6 cellular contexts compared by ENCODE assay signal in genomic region chr7:151008511-151009323, GRCh38. TPM values are rescaled to one million over a fixed set of nuclear protein-coding genes. Genes with fewer than 3 reads are reported as not detected.
DNase-seq lines count a peak whose midpoint lies in the region; ATAC-seq and TF ChIP-seq lines count a peak whose summit lies in the region.

No MANE protein-coding gene starts in this region.

- intact Hi-C loops in activated T-helper 2 cell treated with anti-CD3 and anti-CD28 coated beads, Interferon-gamma antibody, Interleukin-2, Interleukin-4, amounts not matched to agents 10 μg/mL and 5 μg/mL and 100 μg/mL, durations not matched to agents 14 hours and 24 hours and 36 hours (cut with micrococcal nuclease) = no loop called here

- H3K27ac Mint-ChIP-seq in activated T-helper 2 cell treated with anti-CD3 and anti-CD28 coated beads, Interferon-gamma antibody, Interleukin-2, Interleukin-4, amounts not matched to agents 10 μg/mL and 5 μg/mL and 100 μg/mL, durations not matched to agents 14 hours and 24 hours and 36 hours = peak overlapping the region; percentile 82
- peak overlapping the region; percentile 84 for H3K27ac Mint-ChIP-seq in stimulated activated naive CD8-positive, alpha-beta T cell treated with anti-CD3 and anti-CD28 coated beads, Interleukin-15, Interleukin-2, amounts not matched to agents 100 ng/mL and 50 ng/mL, for 24 hours

- H3K36me3 Mint-ChIP-seq in activated T-helper 2 cell treated with anti-CD3 and anti-CD28 coated beads, Interferon-gamma antibody, Interleukin-2, Interleukin-4, amounts not matched to agents 10 μg/mL and 5 μg/mL and 100 μg/mL, durations not matched to agents 14 hours and 24 hours and 36 hours (ENCODE audit: low read depth) = peaks cover 6% of the 10 kb centered on the region
- no peaks in the 10 kb centered on the region for H3K36me3 Mint-ChIP-seq in stimulated activated naive CD8-positive, alpha-beta T cell treated with anti-CD3 and anti-CD28 coated beads, Interleukin-15, Interleukin-2, amounts not matched to agents 100 ng/mL and 50 ng/mL, for 24 hours (ENCODE audit: low read depth)

- TF ChIP-seq CTCF in GM12864 (IDR thresholded peaks at IDR 0.05; ENCODE audit: low read depth, low read length, missing control alignments) = peak; percentile 91

- no peaks in the 10 kb centered on the region for H3K27me3 Mint-ChIP-seq in activated T-helper 2 cell treated with anti-CD3 and anti-CD28 coated beads, Interferon-gamma antibody, Interleukin-2, Interleukin-4, amounts not matched to agents 10 μg/mL and 5 μg/mL and 100 μg/mL, durations not matched to agents 14 hours and 24 hours and 36 hours (ENCODE audit: low read depth)
- no peaks in the 10 kb centered on the region for H3K27me3 Mint-ChIP-seq in stimulated activated naive CD8-positive, alpha-beta T cell treated with anti-CD3 and anti-CD28 coated beads, Interleukin-15, Interleukin-2, amounts not matched to agents 100 ng/mL and 50 ng/mL, for 24 hours

- peak; percentile 64 for ATAC-seq in left lobe of liver

- H3K4me3 Mint-ChIP-seq in activated T-helper 2 cell treated with anti-CD3 and anti-CD28 coated beads, Interferon-gamma antibody, Interleukin-2, Interleukin-4, amounts not matched to agents 10 μg/mL and 5 μg/mL and 100 μg/mL, durations not matched to agents 14 hours and 24 hours and 36 hours (ENCODE audit: low read depth) = peak overlapping the region; percentile 79
- peak overlapping the region; percentile 78 for H3K4me3 Mint-ChIP-seq in stimulated activated naive CD8-positive, alpha-beta T cell treated with anti-CD3 and anti-CD28 coated beads, Interleukin-15, Interleukin-2, amounts not matched to agents 100 ng/mL and 50 ng/mL, for 24 hours

- H3K4me1 Mint-ChIP-seq in activated T-helper 2 cell treated with anti-CD3 and anti-CD28 coated beads, Interferon-gamma antibody, Interleukin-2, Interleukin-4, amounts not matched to agents 10 μg/mL and 5 μg/mL and 100 μg/mL, durations not matched to agents 14 hours and 24 hours and 36 hours (ENCODE audit: low read depth) = peaks cover 45% of the 10 kb centered on the region
- H3K4me1 Mint-ChIP-seq in stimulated activated naive CD8-positive, alpha-beta T cell treated with anti-CD3 and anti-CD28 coated beads, Interleukin-15, Interleukin-2, amounts not matched to agents 100 ng/mL and 50 ng/mL, for 24 hours (ENCODE audit: low read depth) = peaks cover 53% of the 10 kb centered on the region

- no peaks in the 10 kb centered on the region for H3K9me3 Mint-ChIP-seq in activated T-helper 2 cell treated with anti-CD3 and anti-CD28 coated beads, Interferon-gamma antibody, Interleukin-2, Interleukin-4, amounts not matched to agents 10 μg/mL and 5 μg/mL and 100 μg/mL, durations not matched to agents 14 hours and 24 hours and 36 hours
- H3K9me3 Mint-ChIP-seq in stimulated activated naive CD8-positive, alpha-beta T cell treated with anti-CD3 and anti-CD28 coated beads, Interleukin-15, Interleukin-2, amounts not matched to agents 100 ng/mL and 50 ng/mL, for 24 hours = no peaks in the 10 kb centered on the region

- no peak overlapping the region for H3K4me3 ChIP-seq in GM12864 (ENCODE audit: low read depth, low read length)

- DNase-seq in GM12864 (ENCODE audit: low read depth) (no peak), HuH-7.5 (ENCODE audit: low spot score) (peak; percentile 92), left lobe of liver (ENCODE audit: low spot score) (peak; percentile 68), mesenteric fat pad (ENCODE audit: low spot score) (no peak)
- DNase-seq in activated T-helper 2 cell treated with anti-CD3 and anti-CD28 coated beads, Interferon-gamma antibody, Interleukin-2, Interleukin-4, amounts not matched to agents 10 μg/mL and 5 μg/mL and 100 μg/mL, durations not matched to agents 14 hours and 24 hours and 36 hours (ENCODE audit: low spot score) = peak; percentile 67

RNA-seq across cellular contexts. Expression of gene ATG9B, which starts 15.6 kb away (rescaled TPM):
- total RNA-seq in activated T-helper 2 cell treated with anti-CD3 and anti-CD28 coated beads, Interferon-gamma antibody, Interleukin-2, Interleukin-4, amounts not matched to agents 10 μg/mL and 5 μg/mL and 100 μg/mL, durations not matched to agents 14 hours and 24 hours and 36 hours = 5.0 and 6.4 TPM in 2 replicates
- total RNA-seq in left lobe of liver = not detected
- total RNA-seq in mesenteric fat pad = not detected

RNA-seq across cellular contexts. Expression of gene NOS3, which starts 17.9 kb away (rescaled TPM):
- 9.8 TPM in 2 replicates for total RNA-seq in activated T-helper 2 cell treated with anti-CD3 and anti-CD28 coated beads, Interferon-gamma antibody, Interleukin-2, Interleukin-4, amounts not matched to agents 10 μg/mL and 5 μg/mL and 100 μg/mL, durations not matched to agents 14 hours and 24 hours and 36 hours
- total RNA-seq in left lobe of liver (8.7 TPM), mesenteric fat pad (57.1 TPM)

RNA-seq across cellular contexts. Expression of gene ABCB8, which starts 19.5 kb away (rescaled TPM):
- 59.5 and 59.6 TPM in 2 replicates for total RNA-seq in activated T-helper 2 cell treated with anti-CD3 and anti-CD28 coated beads, Interferon-gamma antibody, Interleukin-2, Interleukin-4, amounts not matched to agents 10 μg/mL and 5 μg/mL and 100 μg/mL, durations not matched to agents 14 hours and 24 hours and 36 hours
- total RNA-seq in left lobe of liver (29.1 TPM), mesenteric fat pad (27.6 TPM)

RNA-seq across cellular contexts. Expression of gene KCNH2, which starts 30.6 kb away (rescaled TPM):
- total RNA-seq in activated T-helper 2 cell treated with anti-CD3 and anti-CD28 coated beads, Interferon-gamma antibody, Interleukin-2, Interleukin-4, amounts not matched to agents 10 μg/mL and 5 μg/mL and 100 μg/mL, durations not matched to agents 14 hours and 24 hours and 36 hours = 0.30 and 0.41 TPM in 2 replicates
- total RNA-seq in left lobe of liver = 0.28 TPM
- total RNA-seq in mesenteric fat pad = 0.32 TPM

RNA-seq across cellular contexts. Expression of gene ASIC3, which starts 39.6 kb away (rescaled TPM):
- total RNA-seq in activated T-helper 2 cell treated with anti-CD3 and anti-CD28 coated beads, Interferon-gamma antibody, Interleukin-2, Interleukin-4, amounts not matched to agents 10 μg/mL and 5 μg/mL and 100 μg/mL, durations not matched to agents 14 hours and 24 hours and 36 hours = 3.3 and 4.0 TPM in 2 replicates
- total RNA-seq in left lobe of liver (2.2 TPM), mesenteric fat pad (0.87 TPM)

Comparison
In these comparisons a context has a peak if more than half of its experiments do, and no peak if none do; other contexts are left out.
1. DNase-seq: peak in HuH-7.5 (single experiment), activated T-helper 2 cell treated with anti-CD3 and anti-CD28 coated beads, Interferon-gamma antibody, Interleukin-2, Interleukin-4, amounts not matched to agents 10 μg/mL and 5 μg/mL and 100 μg/mL, durations not matched to agents 14 hours and 24 hours and 36 hours (single experiment) and left lobe of liver (single experiment); none in GM12864 (single experiment) and mesenteric fat pad (single experiment).